14 cellular contexts compared by ENCODE assay signal in genomic region chr17:3475155-3475808, GRCh38. TPM values are rescaled to one million over a fixed set of nuclear protein-coding genes. Genes with fewer than 3 reads are reported as not detected.
A peak's percentile ranks its signal among the peaks of the same experiment; 100 is the strongest.
DNase-seq lines count a peak whose midpoint lies in the region; ATAC-seq and TF ChIP-seq lines count a peak whose summit lies in the region.
"Had no signal": no experiment of that assay in that cellular context is flagged by ENCODE, and none has a peak within 500 bp of the region (broad histone marks: within the 10 kb centered on the region; RNA-seq: fewer than 3 reads in every experiment).

No MANE protein-coding gene starts in this region.

- H3K27ac ChIP-seq in osteoblast (ENCODE audit: low read depth, low read length) (no peak overlapping the region), tibial nerve (peak overlapping the region; percentile 47 to 93 (median 80))
- H3K27ac ChIP-seq: neutrophil had no signal

- peak overlapping the region; percentile 83 for H3K4me2 ChIP-seq in osteoblast (ENCODE audit: insufficient read depth, low read length)

- WGBS in tibial nerve, 2 donors: 18 to 35% methylated on average over 6 of the region's 6 CpGs

- intact Hi-C loops in activated T-helper 2 cell treated with anti-CD3 and anti-CD28 coated beads, Interferon-gamma antibody, Interleukin-2, Interleukin-4, amounts not matched to agents 10 μg/mL and 5 μg/mL and 100 μg/mL, durations not matched to agents 14 hours and 24 hours and 36 hours (cut with micrococcal nuclease): no loop called here

- no peaks in the 10 kb centered on the region for H3K4me1 ChIP-seq in osteoblast (ENCODE audit: insufficient read depth, low read length)
- peaks cover 5 to 26% (median 13%) of the 10 kb centered on the region in 4 donors for H3K4me1 ChIP-seq in tibial nerve

- no peak for ATAC-seq in HG03159 (IDR thresholded peaks at IDR 0.05; ENCODE audit: unreplicated experiment)

- no peak overlapping the region for H2AFZ ChIP-seq in osteoblast (ENCODE audit: low read length)

- no peaks in the 10 kb centered on the region for H3K36me3 Mint-ChIP-seq in brain
- H3K36me3 Mint-ChIP-seq in activated T-helper 2 cell treated with anti-CD3 and anti-CD28 coated beads, Interferon-gamma antibody, Interleukin-2, Interleukin-4, amounts not matched to agents 10 μg/mL and 5 μg/mL and 100 μg/mL, durations not matched to agents 14 hours and 24 hours and 36 hours (ENCODE audit: low read depth): no peaks in the 10 kb centered on the region

- peak overlapping the region in 1 of 5 experiments; percentile 53 for H3K4me3 Mint-ChIP-seq in brain
- no peak overlapping the region for H3K4me3 Mint-ChIP-seq in activated T-helper 2 cell treated with anti-CD3 and anti-CD28 coated beads, Interferon-gamma antibody, Interleukin-2, Interleukin-4, amounts not matched to agents 10 μg/mL and 5 μg/mL and 100 μg/mL, durations not matched to agents 14 hours and 24 hours and 36 hours (ENCODE audit: low read depth)

- no peaks in the 10 kb centered on the region for H3K79me2 ChIP-seq in osteoblast (ENCODE audit: insufficient read depth, low read length)

- H4K20me1 ChIP-seq in osteoblast (ENCODE audit: insufficient read depth, low read length): no peaks in the 10 kb centered on the region

- H3K27ac Mint-ChIP-seq in brain: peak overlapping the region in 3 of 5 experiments; percentile 30 to 78 (median 60)
- H3K27ac Mint-ChIP-seq in activated T-helper 2 cell treated with anti-CD3 and anti-CD28 coated beads, Interferon-gamma antibody, Interleukin-2, Interleukin-4, amounts not matched to agents 10 μg/mL and 5 μg/mL and 100 μg/mL, durations not matched to agents 14 hours and 24 hours and 36 hours: no peak overlapping the region

- DNase-seq in globus pallidus (ENCODE audit: low spot score) (peak; percentile 66), osteoblast (ENCODE audit: insufficient read length, low spot score, missing footprints) (no peak), tibial nerve (ENCODE audit: low spot score in 2 of 2) (peak in 1 of 2 donors; percentile 59), NCI-H524 treated with DMSO at 0.1 percent for 48 hours (lab: John Stamatoyannopoulos, UW) (no peak)
- no peak for DNase-seq in activated T-helper 2 cell treated with anti-CD3 and anti-CD28 coated beads, Interferon-gamma antibody, Interleukin-2, Interleukin-4, amounts not matched to agents 10 μg/mL and 5 μg/mL and 100 μg/mL, durations not matched to agents 14 hours and 24 hours and 36 hours (ENCODE audit: low spot score)
- DNase-seq: activated gamma-delta T cell; EL; NCI-H2171; SK-N-SH; stimulated activated CD4-positive, alpha-beta T cell treated with anti-CD3 and anti-CD28 coated beads, Interleukin-15, amount 100 ng/mL, for 24 hours had no signal

- no peaks in the 10 kb centered on the region for H3K9me3 Mint-ChIP-seq in brain
- H3K9me3 Mint-ChIP-seq in activated T-helper 2 cell treated with anti-CD3 and anti-CD28 coated beads, Interferon-gamma antibody, Interleukin-2, Interleukin-4, amounts not matched to agents 10 μg/mL and 5 μg/mL and 100 μg/mL, durations not matched to agents 14 hours and 24 hours and 36 hours: no peaks in the 10 kb centered on the region

- H3K27me3 Mint-ChIP-seq in brain: peaks cover 3% of the 10 kb centered on the region
- peaks cover 5% of the 10 kb centered on the region for H3K27me3 Mint-ChIP-seq in activated T-helper 2 cell treated with anti-CD3 and anti-CD28 coated beads, Interferon-gamma antibody, Interleukin-2, Interleukin-4, amounts not matched to agents 10 μg/mL and 5 μg/mL and 100 μg/mL, durations not matched to agents 14 hours and 24 hours and 36 hours (ENCODE audit: low read depth)

- no peak for TF ChIP-seq POLR2A in tibial nerve (IDR thresholded peaks at IDR 0.05)

- H3K9me3 ChIP-seq in osteoblast (ENCODE audit: low read depth, low read length) (no peaks in the 10 kb centered on the region), tibial nerve (no peaks in the 10 kb centered on the region)
- H3K9me3 ChIP-seq: neutrophil, SK-N-SH had no signal

- TF ChIP-seq CTCF in brain (conservative IDR thresholded peaks at IDR 0.05): no peak
- no peak for TF ChIP-seq CTCF in osteoblast (IDR thresholded peaks at IDR 0.05; ENCODE audit: extremely low read depth, low read depth, low read length)
- TF ChIP-seq CTCF in tibial nerve (IDR thresholded peaks at IDR 0.05): no peak

- peaks cover 27% of the 10 kb centered on the region for H3K4me1 Mint-ChIP-seq in brain
- H3K4me1 Mint-ChIP-seq in activated T-helper 2 cell treated with anti-CD3 and anti-CD28 coated beads, Interferon-gamma antibody, Interleukin-2, Interleukin-4, amounts not matched to agents 10 μg/mL and 5 μg/mL and 100 μg/mL, durations not matched to agents 14 hours and 24 hours and 36 hours (ENCODE audit: low read depth): peaks cover 4% of the 10 kb centered on the region

- no peaks in the 10 kb centered on the region for H3K36me3 ChIP-seq in osteoblast (ENCODE audit: insufficient read depth, low read length)
- no peaks in the 10 kb centered on the region for H3K36me3 ChIP-seq in tibial nerve
- H3K36me3 ChIP-seq: neutrophil had no signal

- peak in 1 of 2 donors; percentile 36 for TF ChIP-seq EP300 in tibial nerve (IDR thresholded peaks at IDR 0.05)

- H3K4me3 ChIP-seq in osteoblast (ENCODE audit: insufficient read depth, low read length) (no peak overlapping the region), tibial nerve (peak overlapping the region in 3 of 4 donors; percentile 43 to 54 (median 48))

- H3K27me3 ChIP-seq in osteoblast (ENCODE audit: insufficient read depth, low read length): no peaks in the 10 kb centered on the region
- H3K27me3 ChIP-seq in tibial nerve: no peaks in the 10 kb centered on the region

RNA-seq across cellular contexts. Expression of gene ASPA, which starts 0.5 kb away (rescaled TPM):
- 7.7 TPM for polyA plus RNA-seq in brain (ENCODE audit: insufficient read depth, low read depth, low replicate concordance)
- 0.36 and 0.59 TPM in 2 replicates for total RNA-seq in osteoblast
- 10 to 100 TPM in 3 of 4 donors, 1 to 10 TPM in 1; 7.8 to 19.2 (median 15.4) TPM for total RNA-seq in tibial nerve
- not detected in 2 replicates for total RNA-seq in activated T-helper 2 cell treated with anti-CD3 and anti-CD28 coated beads, Interferon-gamma antibody, Interleukin-2, Interleukin-4, amounts not matched to agents 10 μg/mL and 5 μg/mL and 100 μg/mL, durations not matched to agents 14 hours and 24 hours and 36 hours
- polyA plus RNA-seq: SK-N-SH had no signal

RNA-seq across cellular contexts. Expression of gene SPATA22, which starts 3.7 kb away (rescaled TPM):
- 0.46 TPM for polyA plus RNA-seq in brain (ENCODE audit: insufficient read depth, low read depth, low replicate concordance)
- total RNA-seq in osteoblast (0.29 and 2.2 TPM in 2 replicates), tibial nerve (1 to 10 TPM in 2 of 4 donors, under 1 TPM in 2; 0.39 to 2.7 (median 1.2) TPM)
- not detected in 2 replicates for total RNA-seq in activated T-helper 2 cell treated with anti-CD3 and anti-CD28 coated beads, Interferon-gamma antibody, Interleukin-2, Interleukin-4, amounts not matched to agents 10 μg/mL and 5 μg/mL and 100 μg/mL, durations not matched to agents 14 hours and 24 hours and 36 hours
- polyA plus RNA-seq: SK-N-SH had no signal

RNA-seq across cellular contexts. Expression of gene OR1E2, which starts 41.6 kb away (rescaled TPM):
- not detected for polyA plus RNA-seq in brain (ENCODE audit: insufficient read depth, low read depth, low replicate concordance)
- total RNA-seq in osteoblast: under 0.01 TPM in 1 of 2 replicates, not detected in the other
- 1 to 10 TPM in 1 of 4 donors, not detected in 3; 1.0 TPM for total RNA-seq in tibial nerve
- not detected in 2 replicates for total RNA-seq in activated T-helper 2 cell treated with anti-CD3 and anti-CD28 coated beads, Interferon-gamma antibody, Interleukin-2, Interleukin-4, amounts not matched to agents 10 μg/mL and 5 μg/mL and 100 μg/mL, durations not matched to agents 14 hours and 24 hours and 36 hours
- total RNA-seq: lower leg skin had no signal
- polyA plus RNA-seq: SK-N-SH had no signal
